In genomic region chr1:65310078-65310587, GRCh38 we compare ENCODE assay signal across 8 cellular contexts. TPM values are rescaled to one million over a fixed set of nuclear protein-coding genes. Genes with fewer than 3 reads are reported as not detected.
A peak's percentile ranks its signal among the peaks of the same experiment; 100 is the strongest.
DNase-seq lines count a peak whose midpoint lies in the region; TF ChIP-seq lines count a peak whose summit lies in the region.

No MANE protein-coding gene starts in this region.

- intact Hi-C loops in mammary epithelial cell (cut with micrococcal nuclease) = no loop called here

- no peaks in the 10 kb centered on the region for H3K79me2 ChIP-seq in mammary epithelial cell (ENCODE audit: insufficient read depth, low read length)

- no peak overlapping the region for H4K91ac ChIP-seq in mesenchymal stem cell (ENCODE audit: low read length)

- CTCF ChIA-PET in mammary epithelial cell (lab: Charles Lee; ENCODE audit: low non-redundant PET) = interaction anchor here (0.6 kb wide), 2 partner anchors 56 to 108 kb away, joined by 3 to 10 read pairs; no protein-coding TSS in a partner anchor

- no peak overlapping the region for H3K14ac ChIP-seq in mesenchymal stem cell (ENCODE audit: low read length in 2 of 2)

- no TSS peak for BruUV-seq in mammary epithelial cell (replicated peaks; lab: Mats Ljungman, UMichigan)

- TF ChIP-seq CTCF in mammary epithelial cell (conservative IDR thresholded peaks at IDR 0.05 in 1 of 2, IDR thresholded peaks at IDR 0.05 in 1 of 2; ENCODE audit: extremely low read depth in 1 of 2, insufficient read depth in 1 of 2, low read depth in 1 of 2, low read length in 2 of 2) = no peak

- peak overlapping the region; percentile 57 for H2AFZ ChIP-seq in mammary epithelial cell (ENCODE audit: low read depth, low read length)
- no peak overlapping the region for H2AFZ ChIP-seq in mesenchymal stem cell (ENCODE audit: low read depth, low read length)

- in situ Hi-C loops in mammary epithelial cell (cut with MboI; ENCODE audit: low sequenced_read_pairs in 2 of 2) = no loop called here

- no peaks in the 10 kb centered on the region for H3K9me3 ChIP-seq in mammary epithelial cell (replicated peaks; ENCODE audit: insufficient read depth, low read length)
- no peaks in the 10 kb centered on the region for H3K9me3 ChIP-seq in mesenchymal stem cell (ENCODE audit: control insufficient read depth, low read length)

- no peak overlapping the region for H4K8ac ChIP-seq in mesenchymal stem cell (ENCODE audit: low read length)

- H3K36me3 ChIP-seq in mammary epithelial cell (ENCODE audit: insufficient read depth, low read length) (no peaks in the 10 kb centered on the region), mesenchymal stem cell (ENCODE audit: control insufficient read depth in 1 of 2, insufficient read depth in 2 of 2, low read depth in 1 of 2, low read length in 2 of 2) (no peaks in the 10 kb centered on the region)

- dilution Hi-C loops in mammary epithelial cell (cut with HindIII; ENCODE audit: low sequenced_read_pairs) = no loop called here

- no peak overlapping the region for H3K23ac ChIP-seq in mesenchymal stem cell (ENCODE audit: low read length in 2 of 2)

- H3K4me2 ChIP-seq in mammary epithelial cell (ENCODE audit: insufficient read depth, low read depth, low read length) = peak overlapping the region; percentile 95
- peak overlapping the region; percentile 79 for H3K4me2 ChIP-seq in mesenchymal stem cell (ENCODE audit: low read length, poor library complexity, severe bottlenecking)

- no peak overlapping the region for H2BK5ac ChIP-seq in mesenchymal stem cell (ENCODE audit: low read depth, low read length, poor library complexity, severe bottlenecking)

- DNase-seq in DMS53 (lab: John Stamatoyannopoulos, UW) (peak; percentile 93), NCI-H2107 (lab: John Stamatoyannopoulos, UW) (peak; percentile 57), mammary epithelial cell (no peak), mesenchymal stem cell (no peak), MV-4-11 (lab: John Stamatoyannopoulos, UW) (no peak), activated gamma-delta T cell treated with Interleukin-2 at 50 U/mL for 16 hours (no peak), GM19238 (ENCODE audit: insufficient read length, low spot score) (no peak), 8988T (no peak)

- H3K27ac ChIP-seq in mammary epithelial cell (ENCODE audit: insufficient read depth, low read depth, low read length) (no peak overlapping the region), mesenchymal stem cell (ENCODE audit: low read length, poor library complexity, severe bottlenecking) (no peak overlapping the region)

- H3K4me1 ChIP-seq in mammary epithelial cell (ENCODE audit: insufficient read depth, low read length) = no peaks in the 10 kb centered on the region
- peaks cover 6% of the 10 kb centered on the region for H3K4me1 ChIP-seq in mesenchymal stem cell (ENCODE audit: control insufficient read depth, insufficient read depth, low read depth, low read length)

- H2BK12ac ChIP-seq in mesenchymal stem cell (ENCODE audit: low read length in 2 of 2) = no peak overlapping the region

- H3K9ac ChIP-seq in mammary epithelial cell (ENCODE audit: insufficient read depth, low read length) = no peak overlapping the region
- H3K9ac ChIP-seq in mesenchymal stem cell (ENCODE audit: low read length) = no peak overlapping the region

- H3K27me3 ChIP-seq in mammary epithelial cell (ENCODE audit: insufficient read depth, low read length) (no peaks in the 10 kb centered on the region), mesenchymal stem cell (ENCODE audit: control insufficient read depth in 1 of 2, insufficient read depth in 1 of 2, low read length in 2 of 2) (peaks cover 0 to 40% of the 10 kb centered on the region in 2 experiments)

- H3K79me1 ChIP-seq in mesenchymal stem cell (replicated peaks; ENCODE audit: low read length, poor library complexity, severe bottlenecking) = no peaks in the 10 kb centered on the region

- no peak overlapping the region for H2BK15ac ChIP-seq in mesenchymal stem cell (ENCODE audit: low read depth, poor library complexity, severe bottlenecking)

- no peak overlapping the region for H3K4ac ChIP-seq in mesenchymal stem cell (ENCODE audit: low read depth in 1 of 2, low read length in 2 of 2)

- H2AK5ac ChIP-seq in mesenchymal stem cell (ENCODE audit: low read length, severe bottlenecking) = no peak overlapping the region

- WGBS in mammary epithelial cell (ENCODE audit: low coverage, missing lambda C conversion rate) = 33% methylated on average over 3 of the region's 12 CpGs
- 0% methylated on average over 10 of the region's 12 CpGs for WGBS in mesenchymal stem cell

- H3K18ac ChIP-seq in mesenchymal stem cell (ENCODE audit: low read depth in 1 of 2, low read length in 2 of 2) = no peak overlapping the region

- H4K20me1 ChIP-seq in mammary epithelial cell (ENCODE audit: insufficient read depth, low read length) = peaks cover 3% of the 10 kb centered on the region

- peak overlapping the region; percentile 50 to 76 (median 55) for H3K4me3 ChIP-seq in mammary epithelial cell (replicated peaks in 1 of 3; ENCODE audit: insufficient read depth in 1 of 3, low read depth in 2 of 3, low read length in 3 of 3)
- peak overlapping the region; percentile 36 to 74 for H3K4me3 ChIP-seq in mesenchymal stem cell (ENCODE audit: insufficient read depth in 1 of 2, low read depth in 1 of 2, low read length in 2 of 2)

- H2BK120ac ChIP-seq in mesenchymal stem cell (ENCODE audit: low read depth, low read length) = no peak overlapping the region

RNA-seq across cellular contexts. Expression of gene DNAJC6, which starts 0.8 kb away (rescaled TPM):
- total RNA-seq in mammary epithelial cell = 10 to 100 TPM in 1 of 2 donors, 1 to 10 TPM in 1; 6.6 to 28.5 TPM
- polyA plus RNA-seq in mammary epithelial cell = 3.4 TPM
- polyA minus RNA-seq in mammary epithelial cell = 36.5 TPM
- polyA plus RNA-seq in mesenchymal stem cell (2013, experiment 1 of 2) = 5.3 TPM
- polyA plus RNA-seq in mesenchymal stem cell (2013, experiment 2 of 2) = 4.3 TPM

Comparison
In these comparisons a context has a peak if more than half of its experiments do, and no peak if none do; other contexts are left out.
1. DNase-seq: peak in DMS53 (single experiment) and NCI-H2107 (single experiment); none in mammary epithelial cell (single experiment), mesenchymal stem cell (single experiment), MV-4-11 (single experiment), activated gamma-delta T cell treated with Interleukin-2 at 50 U/mL for 16 hours (single experiment), GM19238 (single experiment) and 8988T (single experiment).